10 cellular contexts compared by ENCODE assay signal in genomic region chr7:99406557-99406956, GRCh38. TPM values are rescaled to one million over a fixed set of nuclear protein-coding genes. Genes with fewer than 3 reads are reported as not detected.
DNase-seq lines count a peak whose midpoint lies in the region; ATAC-seq and TF ChIP-seq lines count a peak whose summit lies in the region.
"Had no signal": no experiment of that assay in that cellular context is flagged by ENCODE, and none has a peak within 500 bp of the region (broad histone marks: within the 10 kb centered on the region; RNA-seq: fewer than 3 reads in every experiment).

No MANE protein-coding gene starts in this region.

- no peak for ATAC-seq in SK-N-SH treated with all-trans-retinoic acid at 6 μM for 48 hours
- no peak for ATAC-seq in HG03457 (IDR thresholded peaks at IDR 0.05; ENCODE audit: unreplicated experiment)
- no peak for ATAC-seq in HG03521 (IDR thresholded peaks at IDR 0.05; ENCODE audit: unreplicated experiment)
- ATAC-seq in GM18870 (IDR thresholded peaks at IDR 0.05; ENCODE audit: unreplicated experiment), result no peak

- DNase-seq in SK-N-SH (no peak), NCI-H2227 (lab: John Stamatoyannopoulos, UW; ENCODE audit: unreplicated experiment) (peak; percentile 80), mammary epithelial cell (no peak), trophoblast cell (no peak)
- DNase-seq: NCI-H187, transverse colon had no signal

- H2BK120ac ChIP-seq in trophoblast cell (ENCODE audit: insufficient read depth, low read length, poor library complexity), result no peak overlapping the region

- in situ Hi-C loops in mammary epithelial cell (cut with MboI; ENCODE audit: low sequenced_read_pairs in 2 of 2), result no loop called here

- TF ChIP-seq CTCF in SK-N-SH (IDR thresholded peaks at IDR 0.05), result no peak
- TF ChIP-seq CTCF in mammary epithelial cell (conservative IDR thresholded peaks at IDR 0.05 in 1 of 2, IDR thresholded peaks at IDR 0.05 in 1 of 2; ENCODE audit: extremely low read depth in 1 of 2, insufficient read depth in 1 of 2, low read depth in 1 of 2, low read length in 2 of 2), result no peak

- H3K4me2 ChIP-seq in SK-N-SH (peak overlapping the region; percentile 91), mammary epithelial cell (ENCODE audit: insufficient read depth, low read depth, low read length) (peak overlapping the region; percentile 86), trophoblast cell (ENCODE audit: low read length) (no peak overlapping the region)

- H3K79me1 ChIP-seq in trophoblast cell (ENCODE audit: low read length), result peaks cover 14% of the 10 kb centered on the region

- H3K36me3 ChIP-seq in SK-N-SH (replicated peaks in 1 of 2; ENCODE audit: control insufficient read depth in 1 of 2, insufficient read depth in 2 of 2, low read length in 1 of 2) (peaks cover 38 to 49% of the 10 kb centered on the region in 2 experiments), mammary epithelial cell (ENCODE audit: insufficient read depth, low read length) (peaks cover 20% of the 10 kb centered on the region), trophoblast cell (ENCODE audit: control insufficient read depth in 1 of 2, insufficient read depth in 2 of 2, low read length in 2 of 2) (peaks cover 35 to 42% of the 10 kb centered on the region in 2 experiments)

- dilution Hi-C loops in mammary epithelial cell (cut with HindIII; ENCODE audit: low sequenced_read_pairs), result no loop called here

- H4K20me1 ChIP-seq in SK-N-SH (ENCODE audit: insufficient read depth) (peaks cover 60% of the 10 kb centered on the region), mammary epithelial cell (ENCODE audit: insufficient read depth, low read length) (no peaks in the 10 kb centered on the region)

- 83% methylated on average over 1 of the region's 1 CpG for WGBS in SK-N-SH (ENCODE audit: low lambda C conversion rate)
- 100% methylated on average over 1 of the region's 1 CpG for WGBS in mammary epithelial cell (ENCODE audit: low coverage, missing lambda C conversion rate)
- no CpG with 5 or more reads among the region's 1 CpG for WGBS in trophoblast cell (ENCODE audit: extremely low coverage, insufficient coverage, insufficient read length)

- no peak overlapping the region for H2BK12ac ChIP-seq in trophoblast cell (ENCODE audit: low read length)

- peak; percentile 4; the same call in 1 of the 2 replicates for TF ChIP-seq RAD21 in SK-N-SH (IDR thresholded peaks at IDR 0.05; ENCODE audit: low read length)

- H3K9me3 ChIP-seq in SK-N-SH (no peaks in the 10 kb centered on the region), mammary epithelial cell (replicated peaks; ENCODE audit: insufficient read depth, low read length) (no peaks in the 10 kb centered on the region), trophoblast cell (ENCODE audit: insufficient read depth, low read depth, low read length) (no peaks in the 10 kb centered on the region)
- H3K9me3 ChIP-seq: transverse colon had no signal

- peak overlapping the region; percentile 16 for H3K4ac ChIP-seq in trophoblast cell (ENCODE audit: low read depth, low read length)

- H3K18ac ChIP-seq in trophoblast cell (ENCODE audit: low read length), result no peak overlapping the region

- H2AK5ac ChIP-seq in trophoblast cell (ENCODE audit: low read length), result no peak overlapping the region

- POLR2A ChIA-PET in SK-N-SH (lab: Yijun Ruan, JAX), result interaction anchor here (0.9 to 5.2 kb wide), 2 partner anchors 10 to 31 kb away, joined by 3 to 102 read pairs; no protein-coding TSS in a partner anchor

- peaks cover 12% of the 10 kb centered on the region for H3F3A ChIP-seq in SK-N-SH (replicated peaks; ENCODE audit: insufficient read depth)

- no peak overlapping the region for H4K12ac ChIP-seq in trophoblast cell (ENCODE audit: low read depth, low read length)

- H3K23ac ChIP-seq in trophoblast cell (ENCODE audit: low read length), result no peak overlapping the region

- no peak overlapping the region for H3K14ac ChIP-seq in trophoblast cell (ENCODE audit: low read length)

- H3K9ac ChIP-seq in SK-N-SH, result peak overlapping the region; percentile 96
- peak overlapping the region; percentile 28 for H3K9ac ChIP-seq in mammary epithelial cell (ENCODE audit: insufficient read depth, low read length)
- no peak overlapping the region for H3K9ac ChIP-seq in trophoblast cell (ENCODE audit: low read length)

- H3K79me2 ChIP-seq in SK-N-SH (ENCODE audit: insufficient read depth), result peaks cover 97% of the 10 kb centered on the region
- H3K79me2 ChIP-seq in mammary epithelial cell (ENCODE audit: insufficient read depth, low read length), result peaks cover 92% of the 10 kb centered on the region
- H3K79me2 ChIP-seq in trophoblast cell (ENCODE audit: control insufficient read depth, insufficient read depth, low read length, poor library complexity), result peaks cover 19% of the 10 kb centered on the region

- intact Hi-C loops in mammary epithelial cell (cut with micrococcal nuclease), result no loop called here

- no TSS peak for BruUV-seq in mammary epithelial cell (replicated peaks; lab: Mats Ljungman, UMichigan)

- H3K27me3 ChIP-seq in SK-N-SH (ENCODE audit: insufficient read depth) (no peaks in the 10 kb centered on the region), mammary epithelial cell (ENCODE audit: insufficient read depth, low read length) (no peaks in the 10 kb centered on the region), trophoblast cell (ENCODE audit: insufficient read depth, low read length) (peaks cover 2% of the 10 kb centered on the region)
- H3K27me3 ChIP-seq: transverse colon had no signal

- H3K4me1 ChIP-seq in SK-N-SH (ENCODE audit: control insufficient read depth in 1 of 2, insufficient read depth in 2 of 2, low read depth in 1 of 2, low read length in 1 of 2), result peaks cover 15 to 28% of the 10 kb centered on the region in 2 experiments
- H3K4me1 ChIP-seq in mammary epithelial cell (ENCODE audit: insufficient read depth, low read length), result peaks cover 33% of the 10 kb centered on the region
- peaks cover 2 to 7% of the 10 kb centered on the region in 2 experiments for H3K4me1 ChIP-seq in trophoblast cell (ENCODE audit: control insufficient read depth in 1 of 2, insufficient read depth in 2 of 2, low read length in 2 of 2)

- H3K4me3 ChIP-seq in SK-N-SH (ENCODE audit: low read depth in 2 of 2, low read length in 1 of 2) (peak overlapping the region; percentile 85 to 97), mammary epithelial cell (replicated peaks in 1 of 3; ENCODE audit: insufficient read depth in 1 of 3, low read depth in 2 of 3, low read length in 3 of 3) (peak overlapping the region in 2 of 3 experiments; percentile 93 to 97), trophoblast cell (ENCODE audit: low read depth, low read length) (no peak overlapping the region)

- no peak overlapping the region for H4K8ac ChIP-seq in trophoblast cell (ENCODE audit: low read depth, low read length)

- H2AFZ ChIP-seq in SK-N-SH (ENCODE audit: low read depth) (no peak overlapping the region), mammary epithelial cell (ENCODE audit: low read depth, low read length) (no peak overlapping the region), trophoblast cell (ENCODE audit: insufficient read depth, low read length, poor library complexity) (no peak overlapping the region)

- H3K9me2 ChIP-seq in SK-N-SH, result no peaks in the 10 kb centered on the region

- H4K91ac ChIP-seq in trophoblast cell (ENCODE audit: low read depth, low read length), result no peak overlapping the region

- TF ChIP-seq EP300 in SK-N-SH (IDR thresholded peaks at IDR 0.05; ENCODE audit: borderline replicate concordance in 1 of 2, low read depth in 1 of 2, low read length in 1 of 2), result no peak

- no peak overlapping the region for H2BK5ac ChIP-seq in trophoblast cell (ENCODE audit: low read depth, low read length, poor library complexity)

- H3K27ac ChIP-seq in SK-N-SH (ENCODE audit: low read depth in 2 of 2, low read length in 1 of 2) (peak overlapping the region in 1 of 2 experiments; percentile 98; a peak in 2 of 4 replicates), mammary epithelial cell (ENCODE audit: insufficient read depth, low read depth, low read length) (no peak overlapping the region), trophoblast cell (ENCODE audit: low read depth, low read length) (no peak overlapping the region)

- CTCF ChIA-PET in SK-N-SH (lab: Yijun Ruan, JAX), result interaction anchor here (0.6 to 3.5 kb wide), 10 partner anchors 7 to 573 kb away, joined by 3 to 16 read pairs (median 4); no protein-coding TSS in a partner anchor
- CTCF ChIA-PET in mammary epithelial cell (lab: Charles Lee; ENCODE audit: low non-redundant PET), result no interaction called here

RNA-seq across cellular contexts. Expression of gene PDAP1, which starts 1.8 kb away (rescaled TPM):
- polyA plus RNA-seq in SK-N-SH (2012; rRNA removed) (296 and 389 TPM in 2 replicates), mammary epithelial cell (60.9 TPM)
- polyA plus RNA-seq in SK-N-SH (2012; cell fraction: cytosol; rRNA removed), result 589 and 668 TPM in 2 replicates
- polyA plus RNA-seq in SK-N-SH (2012; cell fraction: nucleus; rRNA removed), result 105 and 146 TPM in 2 replicates
- total RNA-seq in mammary epithelial cell, result 100 to 1,000 TPM in 1 of 2 donors, 10 to 100 TPM in 1; 23.0 to 182 TPM
- polyA minus RNA-seq in mammary epithelial cell, result 30.6 TPM
- polyA plus RNA-seq in trophoblast cell (2013), result 102 and 109 TPM in 2 replicates

RNA-seq across cellular contexts. Expression of gene BUD31, which starts 2.2 kb away (rescaled TPM):
- polyA plus RNA-seq in SK-N-SH (2012; rRNA removed), result 124 and 162 TPM in 2 replicates
- polyA plus RNA-seq in SK-N-SH (2012; cell fraction: cytosol; rRNA removed), result 146 and 187 TPM in 2 replicates
- 85.4 and 105 TPM in 2 replicates for polyA plus RNA-seq in SK-N-SH (2012; cell fraction: nucleus; rRNA removed)
- total RNA-seq in mammary epithelial cell, result 100 to 1,000 TPM in 1 of 2 donors, 10 to 100 TPM in 1; 52.3 to 140 TPM
- polyA plus RNA-seq in mammary epithelial cell, result 59.9 TPM
- polyA minus RNA-seq in mammary epithelial cell, result 26.9 TPM
- polyA plus RNA-seq in trophoblast cell (2013), result 126 and 130 TPM in 2 replicates

RNA-seq across cellular contexts. Expression of gene ARPC1B, which starts 32.0 kb away (rescaled TPM):
- 549 and 836 TPM in 2 replicates for polyA plus RNA-seq in SK-N-SH (2012; rRNA removed)
- 499 and 604 TPM in 2 replicates for polyA plus RNA-seq in SK-N-SH (2012; cell fraction: cytosol; rRNA removed)
- polyA plus RNA-seq in SK-N-SH (2012; cell fraction: nucleus; rRNA removed), result 368 and 467 TPM in 2 replicates
- total RNA-seq in mammary epithelial cell, result 100 to 1,000 TPM; 196 to 228 TPM
- 547 TPM for polyA plus RNA-seq in mammary epithelial cell
- polyA minus RNA-seq in mammary epithelial cell, result 215 TPM
- polyA plus RNA-seq in trophoblast cell (2013), result 131 TPM in 2 replicates

RNA-seq across cellular contexts. Expression of gene PTCD1, which starts 32.0 kb away (rescaled TPM):
- polyA plus RNA-seq in SK-N-SH (2012; rRNA removed), result 7.4 and 8.2 TPM in 2 replicates
- 2.7 and 3.3 TPM in 2 replicates for polyA plus RNA-seq in SK-N-SH (2012; cell fraction: cytosol; rRNA removed)
- polyA plus RNA-seq in SK-N-SH (2012; cell fraction: nucleus; rRNA removed), result 16.1 and 16.8 TPM in 2 replicates
- 1 to 10 TPM; 7.0 to 7.2 TPM for total RNA-seq in mammary epithelial cell
- 5.2 TPM for polyA plus RNA-seq in mammary epithelial cell
- polyA minus RNA-seq in mammary epithelial cell, result 31.8 TPM
- polyA plus RNA-seq in trophoblast cell (2013), result 3.7 and 4.0 TPM in 2 replicates

RNA-seq across cellular contexts. Expression of gene CPSF4, which starts 32.2 kb away (rescaled TPM):
- 101 and 107 TPM in 2 replicates for polyA plus RNA-seq in SK-N-SH (2012; rRNA removed)
- 41.3 and 58.6 TPM in 2 replicates for polyA plus RNA-seq in SK-N-SH (2012; cell fraction: cytosol; rRNA removed)
- 300 and 397 TPM in 2 replicates for polyA plus RNA-seq in SK-N-SH (2012; cell fraction: nucleus; rRNA removed)
- total RNA-seq in mammary epithelial cell, result 100 to 1,000 TPM in 1 of 2 donors, 10 to 100 TPM in 1; 60.4 to 107 TPM
- 28.8 TPM for polyA plus RNA-seq in mammary epithelial cell
- polyA minus RNA-seq in mammary epithelial cell, result 38.8 TPM
- 61.2 and 66.0 TPM in 2 replicates for polyA plus RNA-seq in trophoblast cell (2013)
